Comparison of ENCODE assay signal across 21 cellular contexts in the genomic region with DNA sequence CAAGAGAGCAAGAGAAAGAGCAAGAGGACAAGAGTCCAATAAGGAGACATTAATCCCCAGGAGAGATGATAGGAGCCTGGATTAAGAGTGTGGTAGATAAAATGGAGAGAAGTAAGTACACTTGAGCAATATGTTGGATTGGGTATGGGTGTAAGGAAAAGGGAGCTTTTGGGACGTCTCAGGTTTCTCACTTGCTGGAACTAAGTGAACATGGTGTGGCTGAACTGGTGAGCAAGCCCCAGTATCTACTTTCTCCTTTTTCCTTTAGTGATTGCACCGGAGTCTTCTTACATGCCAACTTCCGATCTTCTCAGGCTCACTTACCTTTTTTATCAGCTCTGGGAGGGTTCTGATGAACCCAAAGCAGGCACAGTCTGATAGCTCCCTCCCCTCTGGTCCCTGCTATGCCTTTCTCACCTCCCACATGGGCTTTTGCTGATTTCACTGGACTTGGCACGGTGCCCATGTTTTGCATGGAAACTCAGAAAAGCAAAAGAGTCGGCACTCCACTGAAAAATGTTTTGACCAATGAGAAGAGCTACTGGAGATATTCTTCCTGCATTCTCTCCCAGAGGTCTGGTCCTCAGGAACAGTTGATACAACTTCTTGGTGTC. TPM values are rescaled to one million over a fixed set of nuclear protein-coding genes. Genes with fewer than 3 reads are reported as not detected.
DNase-seq lines count a peak whose midpoint lies in the region; ATAC-seq and TF ChIP-seq lines count a peak whose summit lies in the region.
"Had no signal": no experiment of that assay in that cellular context is flagged by ENCODE, and none has a peak within 500 bp of the region (broad histone marks: within the 10 kb centered on the region; RNA-seq: fewer than 3 reads in every experiment).

No MANE protein-coding gene starts in this region.

- H3K4me1 Mint-ChIP-seq in Caco-2 (ENCODE audit: low read depth, unreplicated experiment) = no peaks in the 10 kb centered on the region

- H2AFZ ChIP-seq in smooth muscle cell (ENCODE audit: low read depth) = no peak overlapping the region
- H2AFZ ChIP-seq: PC-9 had no signal

- H3K4me2 ChIP-seq in smooth muscle cell = peak overlapping the region; percentile 64
- H3K4me2 ChIP-seq: PC-9 had no signal

- peaks cover 7% of the 10 kb centered on the region for H3F3A ChIP-seq in smooth muscle cell (ENCODE audit: low read depth)

- TF ChIP-seq CTCF in fibroblast of the aortic adventitia (IDR thresholded peaks at IDR 0.05; ENCODE audit: insufficient read depth, low read length) (no peak), smooth muscle cell (IDR thresholded peaks at IDR 0.05; ENCODE audit: borderline replicate concordance, insufficient read depth, poor library complexity, severe bottlenecking) (no peak), Caco-2 (IDR thresholded peaks at IDR 0.05; ENCODE audit: insufficient read depth in 1 of 2, low read depth in 1 of 2, low read length in 1 of 2, severe bottlenecking in 1 of 2, unreplicated experiment in 1 of 2) (no peak)

- WGBS in smooth muscle cell (ENCODE audit: low lambda C conversion rate) = 66% methylated on average over 5 of the region's 5 CpGs

- H3K9me3 ChIP-seq in smooth muscle cell (replicated peaks; ENCODE audit: low read depth) (no peaks in the 10 kb centered on the region), Caco-2 (no peaks in the 10 kb centered on the region)
- H3K9me3 ChIP-seq: esophagus squamous epithelium had no signal

- no peak overlapping the region for H3K27ac Mint-ChIP-seq in Caco-2 (ENCODE audit: unreplicated experiment)
- H3K27ac Mint-ChIP-seq: activated CD8-positive, alpha-beta T cell treated with anti-CD3 and anti-CD28 coated beads for 36 hours; H9; nephron had no signal

- H3K4me1 ChIP-seq in smooth muscle cell (ENCODE audit: low read depth) (peaks cover 17% of the 10 kb centered on the region), Caco-2 (no peaks in the 10 kb centered on the region)

- intact Hi-C loops in Caco-2 (cut with micrococcal nuclease; ENCODE audit: unreplicated experiment) = no loop called here

- no peaks in the 10 kb centered on the region for H3K79me2 ChIP-seq in smooth muscle cell (ENCODE audit: low read depth)

- in situ Hi-C loops in SK-MEL-5 (cut with HindIII; ENCODE audit: low pct_unique_long_range_greater_than_20kb, low sequenced_read_pairs) = no loop called here

- H3K9ac ChIP-seq in smooth muscle cell (ENCODE audit: low read depth) = no peak overlapping the region

- H3K27me3 ChIP-seq in smooth muscle cell (ENCODE audit: low read depth) (no peaks in the 10 kb centered on the region), Caco-2 (replicated peaks; ENCODE audit: control insufficient read depth, insufficient read depth, low read length) (peaks cover 1% of the 10 kb centered on the region; the same call in 1 of the 2 replicates)
- H3K27me3 ChIP-seq: tibial nerve had no signal

- no peak for ATAC-seq in GM21360 (IDR thresholded peaks at IDR 0.05; ENCODE audit: unreplicated experiment)
- ATAC-seq: activated CD8-positive, alpha-beta T cell treated with anti-CD3 and anti-CD28 coated beads for 36 hours; GM12878 had no signal

- no peak overlapping the region for H3K4me3 Mint-ChIP-seq in Caco-2 (ENCODE audit: unreplicated experiment)
- H3K4me3 Mint-ChIP-seq: activated CD8-positive, alpha-beta T cell treated with anti-CD3 and anti-CD28 coated beads for 36 hours; H9; nephron had no signal

- peak; percentile 16 to 35 for DNase-seq in NCI-H446 (lab: John Stamatoyannopoulos, UW)
- no peak for DNase-seq in NCI-H446 treated with DMSO at 0.1 percent for 48 hours (lab: John Stamatoyannopoulos, UW)
- DNase-seq in SK-MEL-5 (ENCODE audit: low read depth, low spot score) = peak; percentile 10
- DNase-seq in fibroblast of the aortic adventitia (ENCODE audit: low read depth) = peak; percentile 62
- DNase-seq in smooth muscle cell (lab: John Stamatoyannopoulos, UW; ENCODE audit: unreplicated experiment) = no peak
- DNase-seq in ureter (ENCODE audit: low spot score) = no peak
- no peak for DNase-seq in Caco-2
- DNase-seq: ACHN; activated CD8-positive, alpha-beta T cell treated with anti-CD3 and anti-CD28 coated beads for 36 hours; cerebellar nuclear complex; esophagus squamous epithelium; H9; kidney; NCI-H1694 had no signal

- CTCF ChIA-PET in Caco-2 (lab: Charles Lee) = interaction anchor here (0.5 to 1.4 kb wide), 5 partner anchors 27 to 316 kb away, joined by 3 to 6 read pairs (median 4); a partner anchor contains a TSS

- H3K36me3 ChIP-seq in smooth muscle cell (ENCODE audit: low read depth) (no peaks in the 10 kb centered on the region), Caco-2 (ENCODE audit: control insufficient read depth, insufficient read depth, low read length) (no peaks in the 10 kb centered on the region)
- H3K36me3 ChIP-seq: esophagus squamous epithelium, tibial nerve had no signal

- no peaks in the 10 kb centered on the region for H3K9me3 Mint-ChIP-seq in Caco-2 (ENCODE audit: unreplicated experiment)

- no TSS peak for BruUV-seq in Caco-2 (replicated peaks; lab: Mats Ljungman, UMichigan)

- peak overlapping the region; percentile 32 for H3K27ac ChIP-seq in smooth muscle cell (ENCODE audit: low read depth)
- H3K27ac ChIP-seq: esophagus squamous epithelium, PC-9, skin epidermis, tibial nerve had no signal

- POLR2A ChIA-PET in Caco-2 (lab: Charles Lee) = no interaction called here

- H3K27me3 Mint-ChIP-seq in Caco-2 (ENCODE audit: insufficient read depth, unreplicated experiment) = peaks cover 5% of the 10 kb centered on the region

- no peak overlapping the region for H3K4me3 ChIP-seq in fibroblast of the aortic adventitia (ENCODE audit: low read depth, low read length)
- H3K4me3 ChIP-seq in smooth muscle cell = no peak overlapping the region
- no peak overlapping the region for H3K4me3 ChIP-seq in Caco-2 (ENCODE audit: low read depth, low read length)
- H3K4me3 ChIP-seq: esophagus squamous epithelium, GM12878, PC-9, skin epidermis, tibial nerve had no signal

- H4K20me1 ChIP-seq in smooth muscle cell (ENCODE audit: low read depth) = no peaks in the 10 kb centered on the region

- H3K36me3 Mint-ChIP-seq in Caco-2 (ENCODE audit: insufficient read depth, unreplicated experiment) = no peaks in the 10 kb centered on the region

RNA-seq across cellular contexts. Expression of a gene that starts 14.5 kb away (rescaled TPM):
- total RNA-seq in SK-MEL-5 (2014; rRNA removed; shearing (Covaris generic)) = not detected in 2 replicates
- polyA plus RNA-seq in SK-MEL-5 (2015; cell fraction: cytosol; rRNA removed) = not detected in 2 replicates
- not detected in 2 replicates for polyA plus RNA-seq in SK-MEL-5 (2015; cell fraction: nucleus; rRNA removed)
- not detected in 2 replicates for total RNA-seq in fibroblast of the aortic adventitia (ENCODE audit: low replicate concordance)
- total RNA-seq in smooth muscle cell = 98.5 and 103 TPM in 2 replicates
- 121 and 214 TPM in 2 replicates for polyA plus RNA-seq in smooth muscle cell
- 4.7 TPM for total RNA-seq in ureter
- not detected in 2 replicates for total RNA-seq in Caco-2 (2022)
- total RNA-seq: activated CD8-positive, alpha-beta T cell treated with anti-CD3 and anti-CD28 coated beads for 36 hours; GM12878; PC-9; T-helper 2 cell treated with Interferon-gamma antibody and Interleukin-4, amounts not matched to agents 100 ng/mL and 5 ng/mL, for 36 hours had no signal

Comparison
In these comparisons a context has a peak if more than half of its experiments do, and no peak if none do; other contexts are left out.
1. DNase-seq: peak in NCI-H446 (2 of 2), SK-MEL-5 (single experiment) and fibroblast of the aortic adventitia (single experiment); none in NCI-H446 treated with DMSO at 0.1 percent for 48 hours (single experiment), smooth muscle cell (single experiment), ureter (single experiment) and Caco-2 (0 of 2).
2. RNA of a gene that starts 14.5 kb away (total RNA-seq): 98.5 to 103 TPM in smooth muscle cell; 4.7 TPM in ureter (single experiment), not detected in SK-MEL-5, not detected in fibroblast of the aortic adventitia and not detected in Caco-2; every median in the first group is over 10 times any median in the second.